Comparison of ENCODE assay signal across 8 cellular contexts in genomic region chr1:54407201-54407956, GRCh38. TPM values are rescaled to one million over a fixed set of nuclear protein-coding genes. Genes with fewer than 3 reads are reported as not detected.
DNase-seq lines count a peak whose midpoint lies in the region; ATAC-seq, FAIRE-seq and TF ChIP-seq lines count a peak whose summit lies in the region.

No MANE protein-coding gene starts in this region.

- no peak for FAIRE-seq in urothelium cell line (lab: Jason Lieb, UNC)

- H3K27ac ChIP-seq in cardiac muscle cell: peak overlapping the region; percentile 92

- peaks cover 3% of the 10 kb centered on the region for H3K36me3 ChIP-seq in H7 (replicated peaks; ENCODE audit: control insufficient read depth, insufficient read depth, low read length)
- no peaks in the 10 kb centered on the region for H3K36me3 ChIP-seq in cardiac muscle cell

- peak; percentile 26 for ATAC-seq in omental fat pad (ENCODE audit: low FRiP score)

- peaks cover 38% of the 10 kb centered on the region for H3K4me1 ChIP-seq in cardiac muscle cell (ENCODE audit: low read depth)

- TF ChIP-seq CTCF in cardiac muscle cell (IDR thresholded peaks at IDR 0.05; ENCODE audit: low read depth, low read length) (no peak), omental fat pad (IDR thresholded peaks at IDR 0.05) (no peak)

- H3K27me3 ChIP-seq in H7 (ENCODE audit: control insufficient read depth, insufficient read depth, low read length) (no peaks in the 10 kb centered on the region), cardiac muscle cell (no peaks in the 10 kb centered on the region)

- DNase-seq in DMS114 treated with DMSO at 0.1 percent for 48 hours (lab: John Stamatoyannopoulos, UW; ENCODE audit: unreplicated experiment) (peak; percentile 94), H7 (peak; percentile 84), NCI-H1436 treated with DMSO at 0.1 percent for 48 hours (lab: John Stamatoyannopoulos, UW) (peak; percentile 75), SW 1271 (lab: John Stamatoyannopoulos, UW) (peak; percentile 70 to 87), amniotic stem cell (lab: John Stamatoyannopoulos, UW) (peak; percentile 85), cardiac muscle cell (ENCODE audit: low read depth in 1 of 2, low spot score in 1 of 2) (peak; percentile 95 to 96), omental fat pad (ENCODE audit: low spot score) (peak; percentile 49), urothelium cell line (ENCODE audit: low spot score) (peak; percentile 85)

- H3K4me3 ChIP-seq in H7 (ENCODE audit: insufficient read depth, low read depth, low read length) (peak overlapping the region; percentile 92), cardiac muscle cell (peak overlapping the region; percentile 97)

- no peaks in the 10 kb centered on the region for H3K9me3 ChIP-seq in cardiac muscle cell (ENCODE audit: low read depth)

RNA-seq across cellular contexts. Expression of gene SSBP3, which starts 1.2 kb away (rescaled TPM):
- total RNA-seq in H7 (2014; rRNA removed; shearing (Covaris generic)): 98.0 and 109 TPM in 2 replicates
- 81.0 and 90.6 TPM in 2 replicates for total RNA-seq in cardiac muscle cell
- 40.2 and 56.0 TPM in 2 replicates for polyA plus RNA-seq in cardiac muscle cell
- total RNA-seq in omental fat pad: 10 to 100 TPM; 21.0 to 32.6 (median 22.9) TPM

Comparison
In these comparisons a context has a peak if more than half of its experiments do, and no peak if none do; other contexts are left out.
1. Peak in every context shown above with its lines: DNase-seq, ATAC-seq, H3K4me3 ChIP-seq and H3K27ac ChIP-seq.